ENCODE assay signal across 18 cellular contexts in genomic region chr7:147971606-147972005, GRCh38.
"Had no signal": no experiment of that assay in that cellular context is flagged by ENCODE, and none has a peak within 500 bp of the region (broad histone marks: within the 10 kb centered on the region; RNA-seq: fewer than 3 reads in every experiment).

No MANE protein-coding gene starts in this region.

- H3K36me3 ChIP-seq: colonic mucosa, esophagus muscularis mucosa, gastroesophageal sphincter, heart left ventricle, left lung, lower lobe of right lung had no signal

- H3K4me1 ChIP-seq: colonic mucosa, esophagus muscularis mucosa, foreskin keratinocyte, gastroesophageal sphincter, heart left ventricle, left lung, lower lobe of right lung had no signal

- H3K27ac ChIP-seq: colonic mucosa, esophagus muscularis mucosa, foreskin keratinocyte, gastroesophageal sphincter, heart left ventricle, hepatocyte, left lung, lower lobe of right lung had no signal

- H2AFZ ChIP-seq: hepatocyte had no signal

- H3K27me3 ChIP-seq: colonic mucosa, dorsolateral prefrontal cortex, esophagus muscularis mucosa, foreskin keratinocyte, gastroesophageal sphincter, heart left ventricle, hepatocyte, left lung had no signal

- H3K79me2 ChIP-seq: hepatocyte had no signal

- H3K4me3 ChIP-seq: colonic mucosa, dorsolateral prefrontal cortex, esophagus muscularis mucosa, gastroesophageal sphincter, heart left ventricle, hepatocyte, left lung, lower lobe of right lung had no signal

- H3K4me2 ChIP-seq: hepatocyte had no signal

- ATAC-seq: foreskin keratinocyte, gastroesophageal sphincter, heart left ventricle, left cardiac atrium, left lung, left ventricle myocardium superior, lower lobe of right lung had no signal

- DNase-seq: colonic mucosa; cortex of kidney; dermis blood vessel endothelial cell; effector CD4-positive, alpha-beta T cell; effector memory CD4-positive, alpha-beta T cell; foreskin keratinocyte; heart left ventricle; hypothalamus; immature natural killer cell; left cardiac atrium; left lung; left ventricle myocardium superior; lower lobe of right lung; mesenchymal stem cell had no signal

- H3K9me3 ChIP-seq: colonic mucosa, esophagus muscularis mucosa, gastroesophageal sphincter, heart left ventricle, left lung, lower lobe of right lung had no signal
